19 cellular contexts compared by ENCODE assay signal in genomic region chr16:2388139-2388874, GRCh38. TPM values are rescaled to one million over a fixed set of nuclear protein-coding genes. Genes with fewer than 3 reads are reported as not detected.
DNase-seq lines count a peak whose midpoint lies in the region; TF ChIP-seq lines count a peak whose summit lies in the region.
"Had no signal": no experiment of that assay in that cellular context is flagged by ENCODE, and none has a peak within 500 bp of the region (broad histone marks: within the 10 kb centered on the region; RNA-seq: fewer than 3 reads in every experiment).

No MANE protein-coding gene starts in this region.

- no peaks in the 10 kb centered on the region for H3K4me1 ChIP-seq in SJCRH30
- peaks cover 6% of the 10 kb centered on the region; the same call in 1 of the 2 replicates for H3K4me1 ChIP-seq in H9 (ENCODE audit: insufficient read depth, low read length)
- no peaks in the 10 kb centered on the region for H3K4me1 ChIP-seq in neural progenitor cell
- H3K4me1 ChIP-seq: BLaER1, SJSA1 had no signal

- TF ChIP-seq CTCF in H9 (conservative IDR thresholded peaks at IDR 0.05) (no peak), neural progenitor cell (IDR thresholded peaks at IDR 0.05) (no peak)

- no peak overlapping the region for H2AK5ac ChIP-seq in H9 (ENCODE audit: insufficient read length, low read length)

- H3K36me3 Mint-ChIP-seq in H9 (ENCODE audit: insufficient read depth in 1 of 3, low read depth in 3 of 3) (peaks cover 9 to 16% (median 10%) of the 10 kb centered on the region in 3 experiments), neural progenitor cell (no peaks in the 10 kb centered on the region)

- no peak overlapping the region for H4K91ac ChIP-seq in H9 (ENCODE audit: insufficient read length, low read depth, low read length)

- no peak overlapping the region for H4K5ac ChIP-seq in H9 (ENCODE audit: insufficient read length, low read depth, low read length)

- H3K4me3 ChIP-seq in SJCRH30 (no peak overlapping the region), neural progenitor cell (no peak overlapping the region)
- H3K4me3 ChIP-seq: BLaER1, GM12878, SJSA1 had no signal

- no peak overlapping the region for H2BK15ac ChIP-seq in H9 (ENCODE audit: low read depth, low read length)

- H3K23me2 ChIP-seq in H9 (ENCODE audit: insufficient read length, low read depth, low read length, poor library complexity, severe bottlenecking): no peaks in the 10 kb centered on the region

- H3K56ac ChIP-seq in H9 (ENCODE audit: insufficient read length, low read depth, low read length): no peak overlapping the region

- H3K9me3 ChIP-seq in SJCRH30 (replicated peaks) (no peaks in the 10 kb centered on the region), H9 (ENCODE audit: control insufficient read depth, low read depth, low read length) (no peaks in the 10 kb centered on the region), neural progenitor cell (ENCODE audit: low read depth) (peaks cover 3% of the 10 kb centered on the region)

- no peak overlapping the region for H3K4ac ChIP-seq in H9 (ENCODE audit: low read depth, low read length)

- H3K4me2 ChIP-seq in H9 (ENCODE audit: insufficient read depth, insufficient read length, low read length) (no peak overlapping the region), neural progenitor cell (no peak overlapping the region)
- H3K4me2 ChIP-seq: BLaER1 had no signal

- no peaks in the 10 kb centered on the region for H3K79me2 ChIP-seq in H9 (ENCODE audit: insufficient read depth, low read length)
- H3K79me2 ChIP-seq in neural progenitor cell (ENCODE audit: low read depth): no peaks in the 10 kb centered on the region

- no peak overlapping the region for H3K23ac ChIP-seq in H9 (ENCODE audit: insufficient read length, low read depth, low read length)

- no peak overlapping the region for H2BK5ac ChIP-seq in H9 (ENCODE audit: insufficient read length, low read length)

- H3K27ac Mint-ChIP-seq in H9 (no peak overlapping the region), neural progenitor cell (no peak overlapping the region)
- H3K27ac Mint-ChIP-seq: CD4-positive, alpha-beta T cell had no signal

- DNase-seq in NCI-H748 (lab: John Stamatoyannopoulos, UW; ENCODE audit: unreplicated experiment): peak; percentile 12
- DNase-seq in NCI-H748 treated with DMSO at 0.1 percent for 48 hours (lab: John Stamatoyannopoulos, UW): no peak
- no peak for DNase-seq in SJCRH30
- DNase-seq in epithelial cell of prostate (ENCODE audit: low read depth, low spot score): no peak
- DNase-seq in pons (ENCODE audit: low spot score): no peak
- no peak for DNase-seq in H9
- no peak for DNase-seq in neural progenitor cell (ENCODE audit: low spot score)
- DNase-seq: CD4-positive, alpha-beta T cell; DMS79; GDM1; Karpas-422; NCI-H1436; NCI-H1930; NCI-H2107; NCI-H446 treated with DMSO at 0.1 percent for 48 hours; NCI-H526 treated with DMSO at 0.1 percent for 48 hours had no signal

- no peaks in the 10 kb centered on the region for H3F3A ChIP-seq in neural progenitor cell (ENCODE audit: low read depth)

- H3K14ac ChIP-seq in H9 (ENCODE audit: insufficient read depth, low read length): no peak overlapping the region

- no peak overlapping the region for H2BK20ac ChIP-seq in H9 (ENCODE audit: low read depth, low read length, poor library complexity, severe bottlenecking)

- H3K9ac ChIP-seq in H9 (ENCODE audit: extremely low read depth, insufficient read length, low read length) (no peak overlapping the region), neural progenitor cell (no peak overlapping the region)
- H3K9ac ChIP-seq: BLaER1 had no signal

- H2AFZ ChIP-seq in H9 (ENCODE audit: low read length) (no peak overlapping the region), neural progenitor cell (replicated peaks) (no peak overlapping the region)

- H3K36me3 ChIP-seq in SJCRH30 (no peaks in the 10 kb centered on the region), neural progenitor cell (no peaks in the 10 kb centered on the region)
- H3K36me3 ChIP-seq: SJSA1 had no signal

- H2BK12ac ChIP-seq in H9 (ENCODE audit: insufficient read length, low read depth, low read length): no peak overlapping the region

- H4K20me1 ChIP-seq in H9 (ENCODE audit: control insufficient read depth, insufficient read depth, insufficient read length): no peaks in the 10 kb centered on the region
- no peaks in the 10 kb centered on the region for H4K20me1 ChIP-seq in neural progenitor cell (ENCODE audit: low read depth)
- H4K20me1 ChIP-seq: BLaER1 had no signal

- H3K27ac ChIP-seq in SJCRH30 (peak overlapping the region; percentile 30; the same call in 1 of the 2 replicates), epithelial cell of prostate (peak overlapping the region; percentile 27), H9 (ENCODE audit: insufficient read length, low read depth, low read length) (no peak overlapping the region), neural progenitor cell (no peak overlapping the region)
- H3K27ac ChIP-seq: BLaER1, SJSA1 had no signal

- WGBS in H9 (ENCODE audit: extremely low coverage, insufficient read length, low lambda C conversion rate): no CpG with 5 or more reads among the region's 3 CpGs

- H3T11ph ChIP-seq in H9 (ENCODE audit: low read length): no peak overlapping the region

- H3K79me1 ChIP-seq in H9 (ENCODE audit: insufficient read depth, low read depth, low read length, poor library complexity, severe bottlenecking): no peaks in the 10 kb centered on the region

- H3K27me3 Mint-ChIP-seq in H9 (ENCODE audit: low read depth) (peaks cover 9% of the 10 kb centered on the region), neural progenitor cell (ENCODE audit: insufficient read depth, low read depth) (peaks cover 8% of the 10 kb centered on the region)

- no peak overlapping the region for H4K8ac ChIP-seq in H9 (replicated peaks; ENCODE audit: insufficient read length, low read depth, low read length)

- H3K9me3 Mint-ChIP-seq in H9 (peaks cover 17 to 18% of the 10 kb centered on the region in 2 experiments), neural progenitor cell (peaks cover 8% of the 10 kb centered on the region)
- H3K9me3 Mint-ChIP-seq: CD4-positive, alpha-beta T cell had no signal

- H3K4me3 Mint-ChIP-seq in H9: no peak overlapping the region
- H3K4me3 Mint-ChIP-seq in neural progenitor cell: no peak overlapping the region
- H3K4me3 Mint-ChIP-seq: CD4-positive, alpha-beta T cell had no signal

- no peak overlapping the region for H2BK120ac ChIP-seq in H9 (ENCODE audit: low read depth, low read length, poor library complexity, severe bottlenecking)

- H3K27me3 ChIP-seq in SJCRH30 (no peaks in the 10 kb centered on the region), H9 (ENCODE audit: insufficient read depth, low read length) (no peaks in the 10 kb centered on the region), neural progenitor cell (no peaks in the 10 kb centered on the region)
- H3K27me3 ChIP-seq: BLaER1 had no signal

- H3K4me1 Mint-ChIP-seq in H9: peaks cover 21% of the 10 kb centered on the region in 2 experiments
- H3K4me1 Mint-ChIP-seq in neural progenitor cell: no peaks in the 10 kb centered on the region

- H3K18ac ChIP-seq in H9 (ENCODE audit: insufficient read length, low read depth, low read length): no peak overlapping the region

RNA-seq across cellular contexts. Expression of gene CCNF, which starts 40.9 kb away (rescaled TPM):
- 52.8 and 54.8 TPM in 2 replicates for total RNA-seq in SJCRH30 (2014; rRNA removed; shearing (Covaris generic))
- total RNA-seq in H9 (2021): 61.6 and 62.2 TPM in 2 replicates
- total RNA-seq in neural progenitor cell (ENCODE audit: low replicate concordance): 41.6 and 67.3 TPM in 2 replicates

RNA-seq across cellular contexts. Expression of gene ABCA3, which starts 47.8 kb away (rescaled TPM):
- 0.10 TPM in 2 replicates for total RNA-seq in SJCRH30 (2014; rRNA removed; shearing (Covaris generic))
- total RNA-seq in H9 (2021): 8.0 and 9.5 TPM in 2 replicates
- 9.7 and 10.8 TPM in 2 replicates for total RNA-seq in neural progenitor cell (ENCODE audit: low replicate concordance)
- total RNA-seq: SJSA1 had no signal

Comparison
In these comparisons a context has a peak if more than half of its experiments do, and no peak if none do; other contexts are left out.
1. H3K27ac ChIP-seq: peak in SJCRH30 (single experiment) and epithelial cell of prostate (single experiment); none in H9 (single experiment) and neural progenitor cell (single experiment).